20 cellular contexts compared by ENCODE assay signal in genomic region chr2:217845251-217845650, GRCh38.
DNase-seq lines count a peak whose midpoint lies in the region; ATAC-seq and TF ChIP-seq lines count a peak whose summit lies in the region.
"Had no signal": no experiment of that assay in that cellular context is flagged by ENCODE, and none has a peak within 500 bp of the region (broad histone marks: within the 10 kb centered on the region; RNA-seq: fewer than 3 reads in every experiment).

No MANE protein-coding gene starts in this region.

- no peak overlapping the region for H3K27ac Mint-ChIP-seq in GM23338
- H3K27ac Mint-ChIP-seq: CD8-positive, alpha-beta memory T cell had no signal

- H3K79me2 ChIP-seq in GM23338 (replicated peaks; ENCODE audit: insufficient read depth) = no peaks in the 10 kb centered on the region

- H3K4me3 ChIP-seq in left ventricle myocardium inferior (no peak overlapping the region), psoas muscle (no peak overlapping the region), thoracic aorta (no peak overlapping the region), GM23338 (no peak overlapping the region)

- H3K27me3 Mint-ChIP-seq in GM23338 (ENCODE audit: insufficient read depth, low read depth, poor library complexity) = no peaks in the 10 kb centered on the region

- H3K9me3 Mint-ChIP-seq in GM23338 = no peaks in the 10 kb centered on the region

- 0 out of 2 replicates have a peak, but pooled peaks cover 6% of the 10 kb centered on the region for H3K9me2 ChIP-seq in GM23338 (ENCODE audit: insufficient read depth)

- no peaks in the 10 kb centered on the region for H3K4me1 Mint-ChIP-seq in GM23338
- H3K4me1 Mint-ChIP-seq: CD8-positive, alpha-beta memory T cell had no signal

- ATAC-seq in left cardiac atrium (no peak), psoas muscle (peak in 2 of 4 donors; percentile 1 to 13), thoracic aorta (ENCODE audit: insufficient number of reproducible peaks, low FRiP score, low read depth) (no peak), GM23338 (no peak)
- ATAC-seq: HCT116 had no signal

- peaks cover 99% of the 10 kb centered on the region for H3K4me1 ChIP-seq in left ventricle myocardium inferior
- H3K4me1 ChIP-seq in psoas muscle = peaks cover 100% of the 10 kb centered on the region
- peaks cover 66 to 100% of the 10 kb centered on the region in 2 donors for H3K4me1 ChIP-seq in thoracic aorta (ENCODE audit: control insufficient read depth in 1 of 2, low read depth in 2 of 2)
- no peaks in the 10 kb centered on the region for H3K4me1 ChIP-seq in GM23338 (ENCODE audit: insufficient read depth)

- intact Hi-C loops in left ventricle myocardium inferior (cut with micrococcal nuclease) (no loop called here), left cardiac atrium (cut with DNase I) (no loop called here), psoas muscle (cut with DNase I) (no loop called here)

- H3K36me3 ChIP-seq in left ventricle myocardium inferior (peaks cover 80% of the 10 kb centered on the region), psoas muscle (ENCODE audit: insufficient read depth in 1 of 2, low read depth in 1 of 2) (peaks cover 4 to 89% of the 10 kb centered on the region in 2 donors), thoracic aorta (peaks cover 92% of the 10 kb centered on the region), GM23338 (ENCODE audit: insufficient read depth) (no peaks in the 10 kb centered on the region)

- H3K4me3 Mint-ChIP-seq in GM23338 = no peak overlapping the region
- H3K4me3 Mint-ChIP-seq: CD8-positive, alpha-beta memory T cell had no signal

- no peaks in the 10 kb centered on the region for H4K20me1 ChIP-seq in GM23338 (replicated peaks; ENCODE audit: insufficient read depth)

- H3F3A ChIP-seq in GM23338 (replicated peaks; ENCODE audit: low read depth) = no peaks in the 10 kb centered on the region

- H3K27me3 ChIP-seq in left ventricle myocardium inferior (ENCODE audit: low read depth) (no peaks in the 10 kb centered on the region), psoas muscle (ENCODE audit: insufficient read depth in 3 of 3, low read length in 2 of 3) (no peaks in the 10 kb centered on the region), thoracic aorta (replicated peaks; ENCODE audit: insufficient read depth) (no peaks in the 10 kb centered on the region), GM23338 (ENCODE audit: insufficient read depth) (no peaks in the 10 kb centered on the region)

- TF ChIP-seq CTCF in left ventricle myocardium inferior (IDR thresholded peaks at IDR 0.05; ENCODE audit: borderline replicate concordance) (no peak), psoas muscle (IDR thresholded peaks at IDR 0.05) (no peak), thoracic aorta (IDR thresholded peaks at IDR 0.05) (no peak), GM23338 (conservative IDR thresholded peaks at IDR 0.05; ENCODE audit: low read depth in 2 of 2) (no peak)

- 95 to 100% (median 98%) methylated on average over 1 of the region's 1 CpG for WGBS in psoas muscle, 3 donors

- no peak overlapping the region for H2AFZ ChIP-seq in GM23338

- H3K4me2 ChIP-seq in GM23338 = no peak overlapping the region

- H3K9me3 ChIP-seq in left ventricle myocardium inferior (replicated peaks) (peaks cover 15% of the 10 kb centered on the region), psoas muscle (no peaks in the 10 kb centered on the region), thoracic aorta (no peaks in the 10 kb centered on the region)

- no peak for DNase-seq in left ventricle myocardium inferior
- no peak for DNase-seq in left cardiac atrium
- no peak for DNase-seq in psoas muscle
- no peak for DNase-seq in thoracic aorta (ENCODE audit: low spot score)
- DNase-seq in GM23338 (ENCODE audit: low spot score) = no peak
- DNase-seq in NCI-H2029 treated with DMSO at 0.1 percent for 48 hours (lab: John Stamatoyannopoulos, UW) = no peak
- DNase-seq in NCI-H1930 (lab: John Stamatoyannopoulos, UW) = no peak
- DNase-seq: AML-193; Calu3; CD8-positive, alpha-beta memory T cell; DMS153; IMR-90; MV-4-11; NCI-H1105 treated with DMSO at 0.1 percent for 48 hours; NCI-H2107; NCI-H446 treated with DMSO at 0.1 percent for 48 hours; NCI-H526 treated with DMSO at 0.1 percent for 48 hours; Right ventricle myocardium superior had no signal

- H3K27ac ChIP-seq in left ventricle myocardium inferior (replicated peaks) (peak overlapping the region; percentile 95), psoas muscle (peak overlapping the region; percentile 89), thoracic aorta (peak overlapping the region; percentile 66 to 88), GM23338 (ENCODE audit: low read depth) (no peak overlapping the region)
- H3K27ac ChIP-seq: C4-2B had no signal

- no peaks in the 10 kb centered on the region for H3K36me3 Mint-ChIP-seq in GM23338 (ENCODE audit: low read depth)
- H3K36me3 Mint-ChIP-seq: CD8-positive, alpha-beta memory T cell had no signal

TF ChIP-seq in GM23338, 12 proteins besides CTCF, POLR2A, EP300 and RAD21:
- TF ChIP-seq, protein P1, sequence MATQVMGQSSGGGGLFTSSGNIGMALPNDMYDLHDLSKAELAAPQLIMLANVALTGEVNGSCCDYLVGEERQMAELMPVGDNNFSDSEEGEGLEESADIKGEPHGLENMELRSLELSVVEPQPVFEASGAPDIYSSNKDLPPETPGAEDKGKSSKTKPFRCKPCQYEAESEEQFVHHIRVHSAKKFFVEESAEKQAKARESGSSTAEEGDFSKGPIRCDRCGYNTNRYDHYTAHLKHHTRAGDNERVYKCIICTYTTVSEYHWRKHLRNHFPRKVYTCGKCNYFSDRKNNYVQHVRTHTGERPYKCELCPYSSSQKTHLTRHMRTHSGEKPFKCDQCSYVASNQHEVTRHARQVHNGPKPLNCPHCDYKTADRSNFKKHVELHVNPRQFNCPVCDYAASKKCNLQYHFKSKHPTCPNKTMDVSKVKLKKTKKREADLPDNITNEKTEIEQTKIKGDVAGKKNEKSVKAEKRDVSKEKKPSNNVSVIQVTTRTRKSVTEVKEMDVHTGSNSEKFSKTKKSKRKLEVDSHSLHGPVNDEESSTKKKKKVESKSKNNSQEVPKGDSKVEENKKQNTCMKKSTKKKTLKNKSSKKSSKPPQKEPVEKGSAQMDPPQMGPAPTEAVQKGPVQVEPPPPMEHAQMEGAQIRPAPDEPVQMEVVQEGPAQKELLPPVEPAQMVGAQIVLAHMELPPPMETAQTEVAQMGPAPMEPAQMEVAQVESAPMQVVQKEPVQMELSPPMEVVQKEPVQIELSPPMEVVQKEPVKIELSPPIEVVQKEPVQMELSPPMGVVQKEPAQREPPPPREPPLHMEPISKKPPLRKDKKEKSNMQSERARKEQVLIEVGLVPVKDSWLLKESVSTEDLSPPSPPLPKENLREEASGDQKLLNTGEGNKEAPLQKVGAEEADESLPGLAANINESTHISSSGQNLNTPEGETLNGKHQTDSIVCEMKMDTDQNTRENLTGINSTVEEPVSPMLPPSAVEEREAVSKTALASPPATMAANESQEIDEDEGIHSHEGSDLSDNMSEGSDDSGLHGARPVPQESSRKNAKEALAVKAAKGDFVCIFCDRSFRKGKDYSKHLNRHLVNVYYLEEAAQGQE (IDR thresholded peaks at IDR 0.05; ENCODE audit: unreplicated experiment) = no peak
TF ChIP-seq in GM23338: peak in this region for 0.
